Comparison of ENCODE assay signal across 8 cellular contexts in the genomic region with DNA sequence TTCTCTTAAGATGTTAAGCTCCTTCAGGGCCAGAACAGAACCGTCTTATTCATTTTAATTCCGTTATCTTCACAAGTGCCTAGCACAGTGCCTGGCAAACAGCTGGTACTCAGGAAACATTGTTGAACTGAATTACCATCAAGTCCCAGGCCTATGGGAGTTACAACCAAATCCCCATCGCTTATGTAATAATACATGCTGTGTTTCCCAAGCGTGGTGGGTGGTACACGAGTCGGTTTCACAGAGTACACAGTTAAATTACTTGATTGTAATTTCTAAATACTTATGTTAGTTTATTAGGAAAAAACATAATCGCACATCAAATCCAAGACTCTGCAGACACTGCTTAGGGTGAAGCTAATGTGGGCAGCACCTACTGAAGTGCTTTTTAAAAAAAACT. TPM values are rescaled to one million over a fixed set of nuclear protein-coding genes. Genes with fewer than 3 reads are reported as not detected.
DNase-seq lines count a peak whose midpoint lies in the region; ATAC-seq, FAIRE-seq and TF ChIP-seq lines count a peak whose summit lies in the region.

No MANE protein-coding gene starts in this region.

- peaks cover 6 to 11% of the 10 kb centered on the region in 2 donors for H3K36me3 Mint-ChIP-seq in activated T-cell treated with anti-CD3 and anti-CD28 coated beads, Interleukin-2, amount 50 U/mL, for 72 hours (ENCODE audit: insufficient read depth in 2 of 2)

- H3K27ac Mint-ChIP-seq in activated T-cell treated with anti-CD3 and anti-CD28 coated beads, Interleukin-2, amount 50 U/mL, for 72 hours = peak overlapping the region; percentile 96

- BruUV-seq in Panc1 (replicated peaks; lab: Mats Ljungman, UMichigan) = no TSS peak
- BruUV-seq in endothelial cell of umbilical vein (replicated peaks; lab: Mats Ljungman, UMichigan) = no TSS peak

- H3K27me3 ChIP-seq in Panc1 (ENCODE audit: control insufficient read depth, insufficient read depth, low read length) (no peaks in the 10 kb centered on the region), endothelial cell of umbilical vein (ENCODE audit: control insufficient read depth in 2 of 2, insufficient read depth in 2 of 2, low read length in 2 of 2) (no peaks in the 10 kb centered on the region), neuron (ENCODE audit: insufficient read depth, low read length) (no peaks in the 10 kb centered on the region)

- H3K4me1 ChIP-seq in Panc1 (ENCODE audit: control insufficient read depth, insufficient read depth, low read length) (peaks cover 9% of the 10 kb centered on the region), endothelial cell of umbilical vein (ENCODE audit: control insufficient read depth, extremely low read depth, insufficient read depth, low read length) (peaks cover 6% of the 10 kb centered on the region), neuron (ENCODE audit: insufficient read depth, low read length) (peaks cover 13% of the 10 kb centered on the region)

- H3K9ac ChIP-seq in endothelial cell of umbilical vein (replicated peaks; ENCODE audit: extremely low read depth, insufficient read depth, low read length) = peak overlapping the region; percentile 68

- H3K4me3 ChIP-seq in Panc1 (ENCODE audit: low read depth in 2 of 2, low read length in 2 of 2) = peak overlapping the region; percentile 61 to 82
- peak overlapping the region; percentile 47 to 86 (median 85) for H3K4me3 ChIP-seq in endothelial cell of umbilical vein (replicated peaks in 1 of 3; ENCODE audit: insufficient read depth in 1 of 3, low read depth in 1 of 3, low read length in 3 of 3)
- H3K4me3 ChIP-seq in neuron (ENCODE audit: low read length) = peak overlapping the region; percentile 74

- H3K9me3 ChIP-seq in Panc1 (ENCODE audit: control insufficient read depth, insufficient read depth, low read depth, low read length) (no peaks in the 10 kb centered on the region), endothelial cell of umbilical vein (replicated peaks; ENCODE audit: control insufficient read depth, insufficient read depth, low read length) (no peaks in the 10 kb centered on the region), neuron (ENCODE audit: low read length) (no peaks in the 10 kb centered on the region)

- no peak overlapping the region for H2AFZ ChIP-seq in endothelial cell of umbilical vein (ENCODE audit: low read depth, low read length)
- H2AFZ ChIP-seq in neuron (ENCODE audit: low read depth, low read length) = peak overlapping the region; percentile 35

- dilution Hi-C loops in endothelial cell of umbilical vein (cut with MboI; ENCODE audit: extremely low pct_ligation_motif_present, low sequenced_read_pairs) = no loop called here

- H3K36me3 ChIP-seq in Panc1 (ENCODE audit: control insufficient read depth, insufficient read depth, low read length) = peaks cover 5% of the 10 kb centered on the region
- peaks cover 4 to 5% of the 10 kb centered on the region in 2 experiments for H3K36me3 ChIP-seq in endothelial cell of umbilical vein (ENCODE audit: control insufficient read depth in 2 of 2, extremely low read depth in 1 of 2, insufficient read depth in 2 of 2, low read length in 2 of 2)
- H3K36me3 ChIP-seq in neuron (ENCODE audit: insufficient read depth, low read length) = peaks cover 25% of the 10 kb centered on the region

- TF ChIP-seq CTCF in Panc1 (IDR thresholded peaks at IDR 0.05) (no peak), endothelial cell of umbilical vein (IDR thresholded peaks at IDR 0.05; ENCODE audit: extremely low read depth in 1 of 2, insufficient read depth in 1 of 2, low read depth in 1 of 2, low read length in 2 of 2) (no peak), GM20000 (IDR thresholded peaks at IDR 0.05; ENCODE audit: extremely low read depth, missing control alignments) (no peak)

- in situ Hi-C loops in Panc1 (cut with HindIII; ENCODE audit: low pct_unique_long_range_greater_than_20kb, low sequenced_read_pairs) = no loop called here

- H3K27ac ChIP-seq in Panc1 (ENCODE audit: low read length) (peak overlapping the region; percentile 73), endothelial cell of umbilical vein (ENCODE audit: insufficient read depth, low read depth, low read length) (peak overlapping the region; percentile 27)

- intact Hi-C loops in Panc1 (cut with micrococcal nuclease; ENCODE audit: unreplicated experiment) = no loop called here
- intact Hi-C loops in endothelial cell of umbilical vein (cut with micrococcal nuclease) = loop anchor here (1.0 to 2.0 kb wide), 3 partner anchors 37 to 223 kb away; a partner anchor contains a TSS

- no peak for TF ChIP-seq POLR2A in endothelial cell of umbilical vein (IDR thresholded peaks at IDR 0.05; ENCODE audit: low read depth, low read length)

- H3K4me1 Mint-ChIP-seq in activated T-cell treated with anti-CD3 and anti-CD28 coated beads, Interleukin-2, amount 50 U/mL, for 72 hours (ENCODE audit: low read depth) = peaks cover 26% of the 10 kb centered on the region

- H3K9me1 ChIP-seq in endothelial cell of umbilical vein (replicated peaks; ENCODE audit: control insufficient read depth, extremely low read depth, insufficient read depth, low read length) = no peaks in the 10 kb centered on the region

- peak overlapping the region; percentile 92 to 100 for H3K4me3 Mint-ChIP-seq in activated T-cell treated with anti-CD3 and anti-CD28 coated beads, Interleukin-2, amount 50 U/mL, for 72 hours

- DNase-seq in activated T-cell treated with anti-CD3 and anti-CD28 coated beads, Interleukin-2, amount 50 U/mL, for 72 hours = no peak
- no peak for DNase-seq in activated T-cell treated with anti-CD3 and anti-CD28 coated beads for 4 hours
- no peak for DNase-seq in Panc1 (ENCODE audit: low read depth, low spot score)
- no peak for DNase-seq in endothelial cell of umbilical vein (ENCODE audit: low read depth, low spot score)
- no peak for DNase-seq in GM20000 (ENCODE audit: low spot score)

- POLR2A ChIA-PET in Panc1 (lab: Charles Lee) (no interaction called here), endothelial cell of umbilical vein (lab: Charles Lee) (interaction anchor here (0.6 kb wide), 1 partner anchor 9 kb away, joined by 8 read pairs; no protein-coding TSS in a partner anchor)

- no peaks in the 10 kb centered on the region for H4K20me1 ChIP-seq in endothelial cell of umbilical vein (replicated peaks; ENCODE audit: control insufficient read depth, extremely low read depth, insufficient read depth, low read length)

- FAIRE-seq in endothelial cell of umbilical vein (lab: Jason Lieb, UNC) = no peak

- ATAC-seq in activated T-cell treated with anti-CD3 and anti-CD28 coated beads, Interleukin-2, amount 50 U/mL, for 72 hours (replicated peaks in 1 of 2) = no peak
- ATAC-seq in Panc1 (no peak), HG03196 (IDR thresholded peaks at IDR 0.05; ENCODE audit: unreplicated experiment) (no peak), GM19463 (IDR thresholded peaks at IDR 0.05; ENCODE audit: unreplicated experiment) (no peak)

- CTCF ChIA-PET in Panc1 (lab: Charles Lee) = no interaction called here
- CTCF ChIA-PET in endothelial cell of umbilical vein (lab: Charles Lee) = no interaction called here

- peak overlapping the region; percentile 84 for H3K4me2 ChIP-seq in endothelial cell of umbilical vein (ENCODE audit: insufficient read depth, low read length)

- H3K27me3 Mint-ChIP-seq in activated T-cell treated with anti-CD3 and anti-CD28 coated beads, Interleukin-2, amount 50 U/mL, for 72 hours (ENCODE audit: low read depth) = no peaks in the 10 kb centered on the region

- H3K9me3 Mint-ChIP-seq in activated T-cell treated with anti-CD3 and anti-CD28 coated beads, Interleukin-2, amount 50 U/mL, for 72 hours = no peaks in the 10 kb centered on the region

- peaks cover 27% of the 10 kb centered on the region for H3K79me2 ChIP-seq in endothelial cell of umbilical vein (ENCODE audit: control insufficient read depth, insufficient read depth, low read length)

TF ChIP-seq in endothelial cell of umbilical vein, 7 proteins besides CTCF, POLR2A, EP300 and RAD21 (continues in another document):
- TF ChIP-seq EZH2 (IDR thresholded peaks at IDR 0.05; ENCODE audit: borderline replicate concordance, low read depth, low read length, severe bottlenecking) = no peak
- TF ChIP-seq, protein P1, sequence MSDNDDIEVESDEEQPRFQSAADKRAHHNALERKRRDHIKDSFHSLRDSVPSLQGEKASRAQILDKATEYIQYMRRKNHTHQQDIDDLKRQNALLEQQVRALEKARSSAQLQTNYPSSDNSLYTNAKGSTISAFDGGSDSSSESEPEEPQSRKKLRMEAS (IDR thresholded peaks at IDR 0.05; ENCODE audit: insufficient read depth, insufficient read length) = no peak
- TF ChIP-seq GATA2 (IDR thresholded peaks at IDR 0.05; ENCODE audit: insufficient read depth, insufficient read length, low read depth, low read length) = no peak
- no peak for TF ChIP-seq MYC (IDR thresholded peaks at IDR 0.05; ENCODE audit: low read depth, low read length)
- no peak for TF ChIP-seq JUN (IDR thresholded peaks at IDR 0.05; ENCODE audit: borderline replicate concordance, insufficient read depth, insufficient read length, low read depth)
- no peak for TF ChIP-seq FOS (IDR thresholded peaks at IDR 0.05; ENCODE audit: borderline replicate concordance, insufficient read depth, low read length)

RNA-seq across cellular contexts. Expression of a gene that starts 1.0 kb away (rescaled TPM):
- total RNA-seq in activated T-cell treated with anti-CD3 and anti-CD28 coated beads, Interleukin-2, amount 50 U/mL, for 72 hours = 10 to 100 TPM; 56.2 to 57.9 TPM
- 34.8 TPM for total RNA-seq in Panc1 (2021; ENCODE audit: unreplicated experiment)
- polyA plus RNA-seq in Panc1 (2012; ENCODE audit: insufficient read length) = 18.2 TPM
- total RNA-seq in endothelial cell of umbilical vein = 31.6 and 39.1 TPM in 2 replicates
- polyA plus RNA-seq in endothelial cell of umbilical vein = 11.9 and 12.6 TPM in 2 replicates
- 9.3 and 11.1 TPM in 2 replicates for polyA plus RNA-seq in endothelial cell of umbilical vein (2011; cell fraction: cytosol; rRNA removed)
- 42.1 and 48.3 TPM in 2 replicates for polyA plus RNA-seq in endothelial cell of umbilical vein (2011; cell fraction: nucleus; rRNA removed)
- polyA plus RNA-seq in endothelial cell of umbilical vein (2012) = 15.0 and 17.3 TPM in 2 replicates
- polyA minus RNA-seq in endothelial cell of umbilical vein = 33.6 and 35.0 TPM in 2 replicates
- polyA minus RNA-seq in endothelial cell of umbilical vein (2011; cell fraction: cytosol; rRNA and poly(A)+ RNA removed) = 15.6 TPM
- polyA minus RNA-seq in endothelial cell of umbilical vein (2011; cell fraction: nucleus; rRNA and poly(A)+ RNA removed) = 40.7 and 54.5 TPM in 2 replicates

RNA-seq across cellular contexts. Expression of a gene that starts 36.4 kb away (rescaled TPM):
- total RNA-seq in activated T-cell treated with anti-CD3 and anti-CD28 coated beads, Interleukin-2, amount 50 U/mL, for 72 hours = 10 to 100 TPM; 11.3 to 12.4 TPM
- total RNA-seq in Panc1 (2021; ENCODE audit: unreplicated experiment) (20.5 TPM), endothelial cell of umbilical vein (14.9 and 18.6 TPM in 2 replicates)
- 10.9 TPM for polyA plus RNA-seq in Panc1 (2012; ENCODE audit: insufficient read length)
- 4.0 and 5.1 TPM in 2 replicates for polyA plus RNA-seq in endothelial cell of umbilical vein
- 5.4 and 6.2 TPM in 2 replicates for polyA plus RNA-seq in endothelial cell of umbilical vein (2011; cell fraction: cytosol; rRNA removed)
- polyA plus RNA-seq in endothelial cell of umbilical vein (2011; cell fraction: nucleus; rRNA removed) = 19.8 and 20.4 TPM in 2 replicates
- polyA plus RNA-seq in endothelial cell of umbilical vein (2012) = 9.4 and 12.8 TPM in 2 replicates
- polyA minus RNA-seq in endothelial cell of umbilical vein = 16.5 and 18.0 TPM in 2 replicates
- polyA minus RNA-seq in endothelial cell of umbilical vein (2011; cell fraction: cytosol; rRNA and poly(A)+ RNA removed) = 9.5 TPM
- polyA minus RNA-seq in endothelial cell of umbilical vein (2011; cell fraction: nucleus; rRNA and poly(A)+ RNA removed) = 47.6 and 65.8 TPM in 2 replicates
